1 cellular context compared by ENCODE assay signal in genomic region chr9:109122726-109123621, GRCh38.
TF ChIP-seq lines count a peak whose summit lies in the region.

No MANE protein-coding gene starts in this region.

TF ChIP-seq in K562, 482 proteins besides CTCF, POLR2A, EP300 and RAD21 (continued from another document and continues in another):
- TF ChIP-seq CHD7 (IDR thresholded peaks at IDR 0.05; ENCODE audit: low read depth, low read length): no peak
- no peak for TF ChIP-seq ZFP1 (CRISPR knock-in tag; IDR thresholded peaks at IDR 0.05)
- peak; percentile 85 for TF ChIP-seq SMAD1 (IDR thresholded peaks at IDR 0.05; ENCODE audit: low read depth, low read length, partially characterized antibody)
- peak; percentile 62 for TF ChIP-seq EP400 (IDR thresholded peaks at IDR 0.05)
- TF ChIP-seq HSF4 (CRISPR knock-in tag; IDR thresholded peaks at IDR 0.05; ENCODE audit: borderline replicate concordance): no peak
- TF ChIP-seq OTX1 (CRISPR knock-in tag; IDR thresholded peaks at IDR 0.05): peak; percentile 51; the same call in 1 of the 2 replicates
- no peak for TF ChIP-seq DNMT1 (IDR thresholded peaks at IDR 0.05)
- TF ChIP-seq BRD4 (IDR thresholded peaks at IDR 0.05): no peak
- no peak for TF ChIP-seq ZNF717 (CRISPR knock-in tag; IDR thresholded peaks at IDR 0.05)
- no peak for TF ChIP-seq SREBF1 (IDR thresholded peaks at IDR 0.05; ENCODE audit: borderline replicate concordance, low read depth, low read length)
- peak; percentile 81; the same call in 1 of the 2 replicates for TF ChIP-seq ATF3 (IDR thresholded peaks at IDR 0.05)
- no peak for TF ChIP-seq ATF3 (CRISPR knock-in tag; conservative IDR thresholded peaks at IDR 0.05)
- TF ChIP-seq YBX1 (IDR thresholded peaks at IDR 0.05): no peak
- no peak for TF ChIP-seq XRCC3 (IDR thresholded peaks at IDR 0.05)
- TF ChIP-seq ZNF280A (IDR thresholded peaks at IDR 0.05; ENCODE audit: low read depth, partially characterized antibody): no peak
- TF ChIP-seq ZNF12 (CRISPR knock-in tag; IDR thresholded peaks at IDR 0.05): no peak
- no peak for TF ChIP-seq ZFP91 (CRISPR knock-in tag; IDR thresholded peaks at IDR 0.05)
- no peak for TF ChIP-seq HCFC1 (IDR thresholded peaks at IDR 0.05; ENCODE audit: low read depth, low read length)
- no peak for TF ChIP-seq ZNF143 (CRISPR knock-in tag; IDR thresholded peaks at IDR 0.05)
- TF ChIP-seq ZNF184 (CRISPR knock-in tag; IDR thresholded peaks at IDR 0.05): no peak
- TF ChIP-seq RFX5 (IDR thresholded peaks at IDR 0.05; ENCODE audit: low read depth, low read length): no peak
- TF ChIP-seq KLF6 (CRISPR knock-in tag; IDR thresholded peaks at IDR 0.05; ENCODE audit: borderline replicate concordance): no peak; the same call in 1 of the 2 replicates
- TF ChIP-seq SIX5 (IDR thresholded peaks at IDR 0.05; ENCODE audit: borderline replicate concordance in 1 of 2, insufficient read depth in 1 of 2, low read depth in 1 of 2, low read length in 2 of 2): no peak
- TF ChIP-seq ZNF707 (CRISPR knock-in tag; conservative IDR thresholded peaks at IDR 0.05): 0 out of 2 replicates have a peak, but pooled peaks have one; percentile 38
- no peak for TF ChIP-seq MIER1 (IDR thresholded peaks at IDR 0.05; ENCODE audit: low read depth)
- TF ChIP-seq GATAD2B (IDR thresholded peaks at IDR 0.05; ENCODE audit: borderline replicate concordance): no peak
- TF ChIP-seq NFRKB (IDR thresholded peaks at IDR 0.05; ENCODE audit: low read depth): peak; percentile 62; the same call in 1 of the 2 replicates
- TF ChIP-seq ELK1 (CRISPR knock-in tag; IDR thresholded peaks at IDR 0.05): no peak
- TF ChIP-seq SMAD4 (CRISPR knock-in tag; conservative IDR thresholded peaks at IDR 0.05): peak; percentile 60; the same call in 1 of the 2 replicates
- peak; percentile 99 for TF ChIP-seq C11orf30 (IDR thresholded peaks at IDR 0.05; ENCODE audit: low read depth)
- no peak for TF ChIP-seq SAFB2 (IDR thresholded peaks at IDR 0.05; ENCODE audit: borderline replicate concordance, low read depth, low read length, severe bottlenecking)
- peak; percentile 84 to 87 for TF ChIP-seq KDM1A (IDR thresholded peaks at IDR 0.05)
- TF ChIP-seq ZNF609 (CRISPR knock-in tag; IDR thresholded peaks at IDR 0.05; ENCODE audit: borderline replicate concordance): no peak
- no peak for TF ChIP-seq NUFIP1 (IDR thresholded peaks at IDR 0.05; ENCODE audit: partially characterized antibody)
- TF ChIP-seq GABPB1 (CRISPR knock-in tag; IDR thresholded peaks at IDR 0.05): no peak
- no peak for TF ChIP-seq HDAC6 (IDR thresholded peaks at IDR 0.05; ENCODE audit: low read depth, low read length)
